Comparison of ENCODE assay signal across 8 cellular contexts in genomic region chr14:60647081-60647836, GRCh38. TPM values are rescaled to one million over a fixed set of nuclear protein-coding genes. Genes with fewer than 3 reads are reported as not detected.
A peak's percentile ranks its signal among the peaks of the same experiment; 100 is the strongest.
DNase-seq lines count a peak whose midpoint lies in the region; ATAC-seq lines count a peak whose summit lies in the region.

No MANE protein-coding gene starts in this region.

- peaks cover 0 to 4% of the 10 kb centered on the region in 2 donors for H3K36me3 Mint-ChIP-seq in CD4-positive, alpha-beta memory T cell
- peaks cover 15% of the 10 kb centered on the region for H3K36me3 Mint-ChIP-seq in activated CD4-positive, alpha-beta memory T cell treated with anti-CD3 and anti-CD28 coated beads, Interleukin-2, amount 10 ng/mL, durations not matched to agents 7 days and 5 days (ENCODE audit: low read depth)

- DNase-seq in CD4-positive, alpha-beta memory T cell: no peak
- DNase-seq in HS-5 (ENCODE audit: low read depth): peak; percentile 58
- DNase-seq in activated CD4-positive, alpha-beta memory T cell treated with anti-CD3 and anti-CD28 coated beads, Interleukin-2, amount 10 ng/mL, durations not matched to agents 7 days and 5 days: no peak
- DNase-seq in iris pigment epithelial cell (ENCODE audit: low read depth): peak; percentile 78
- no peak for DNase-seq in OCI-M2 (lab: John Stamatoyannopoulos, UW; ENCODE audit: unreplicated experiment)
- DNase-seq in superior temporal gyrus (ENCODE audit: extremely low spot score): no peak

- H3K27ac ChIP-seq in CD4-positive, alpha-beta memory T cell (ENCODE audit: low read depth, low read length): no peak overlapping the region
- peak overlapping the region; percentile 36 for H3K27ac ChIP-seq in thymus (ENCODE audit: low read depth)

- H3K36me3 ChIP-seq in CD4-positive, alpha-beta memory T cell (ENCODE audit: insufficient read depth, low read length): no peaks in the 10 kb centered on the region
- H3K36me3 ChIP-seq in thymus (ENCODE audit: control insufficient read depth, insufficient read depth): no peaks in the 10 kb centered on the region

- intact Hi-C loops in CD4-positive, alpha-beta memory T cell (cut with micrococcal nuclease): no loop called here

- peak overlapping the region in 7 of 8 donors; percentile 40 to 76 (median 66) for H3K4me3 Mint-ChIP-seq in CD4-positive, alpha-beta memory T cell
- peak overlapping the region; percentile 67 for H3K4me3 Mint-ChIP-seq in activated CD4-positive, alpha-beta memory T cell treated with anti-CD3 and anti-CD28 coated beads, Interleukin-2, amount 10 ng/mL, durations not matched to agents 7 days and 5 days

- no peaks in the 10 kb centered on the region for H3K9me3 ChIP-seq in CD4-positive, alpha-beta memory T cell (ENCODE audit: control insufficient read depth in 1 of 2, low read length in 2 of 2)
- no peaks in the 10 kb centered on the region for H3K9me3 ChIP-seq in thymus (ENCODE audit: control insufficient read depth)

- H3K27ac Mint-ChIP-seq in CD4-positive, alpha-beta memory T cell: peak overlapping the region in 2 of 7 donors; percentile 30 to 31
- no peak overlapping the region for H3K27ac Mint-ChIP-seq in activated CD4-positive, alpha-beta memory T cell treated with anti-CD3 and anti-CD28 coated beads, Interleukin-2, amount 10 ng/mL, durations not matched to agents 7 days and 5 days

- peaks cover 0 to 5% (median 0%) of the 10 kb centered on the region in 8 donors for H3K9me3 Mint-ChIP-seq in CD4-positive, alpha-beta memory T cell
- no peaks in the 10 kb centered on the region for H3K9me3 Mint-ChIP-seq in activated CD4-positive, alpha-beta memory T cell treated with anti-CD3 and anti-CD28 coated beads, Interleukin-2, amount 10 ng/mL, durations not matched to agents 7 days and 5 days

- peaks cover 42% of the 10 kb centered on the region for H3K4me1 ChIP-seq in CD4-positive, alpha-beta memory T cell (ENCODE audit: insufficient read depth, low read length)
- H3K4me1 ChIP-seq in thymus (ENCODE audit: control insufficient read depth, insufficient read depth, low read length): no peaks in the 10 kb centered on the region

- H3K4me3 ChIP-seq in CD4-positive, alpha-beta memory T cell (ENCODE audit: low read length in 2 of 2): no peak overlapping the region
- peak overlapping the region; percentile 39 for H3K4me3 ChIP-seq in thymus (ENCODE audit: low read length)

- POLR2A ChIA-PET in CD4-positive, alpha-beta memory T cell (lab: Charles Lee; ENCODE audit: partially characterized antibody): no interaction called here
- POLR2A ChIA-PET in activated CD4-positive, alpha-beta memory T cell treated with anti-CD3 and anti-CD28 coated beads, Interleukin-2, amount 10 ng/mL, durations not matched to agents 7 days and 5 days (lab: Charles Lee): interaction anchor here (1.2 kb wide), 1 partner anchor 9 kb away, joined by 5 read pairs; no protein-coding TSS in a partner anchor

- peaks cover 69 to 71% of the 10 kb centered on the region in 2 donors for H3K27me3 Mint-ChIP-seq in CD4-positive, alpha-beta memory T cell
- H3K27me3 Mint-ChIP-seq in activated CD4-positive, alpha-beta memory T cell treated with anti-CD3 and anti-CD28 coated beads, Interleukin-2, amount 10 ng/mL, durations not matched to agents 7 days and 5 days: peaks cover 90% of the 10 kb centered on the region

- H3K4me1 Mint-ChIP-seq in CD4-positive, alpha-beta memory T cell: peaks cover 18 to 61% (median 42%) of the 10 kb centered on the region in 4 donors
- peaks cover 70% of the 10 kb centered on the region for H3K4me1 Mint-ChIP-seq in activated CD4-positive, alpha-beta memory T cell treated with anti-CD3 and anti-CD28 coated beads, Interleukin-2, amount 10 ng/mL, durations not matched to agents 7 days and 5 days

- no peak for ATAC-seq in HG02623 (IDR thresholded peaks at IDR 0.05; ENCODE audit: unreplicated experiment)

- peaks cover 73% of the 10 kb centered on the region for H3K27me3 ChIP-seq in CD4-positive, alpha-beta memory T cell (ENCODE audit: insufficient read depth, low read length)
- H3K27me3 ChIP-seq in thymus (ENCODE audit: control insufficient read depth, insufficient read depth): peaks cover 86% of the 10 kb centered on the region

- 5% methylated on average over 43 of the region's 43 CpGs for WGBS in thymus

- CTCF ChIA-PET in CD4-positive, alpha-beta memory T cell (lab: Charles Lee; ENCODE audit: partially characterized antibody): interaction anchor here (0.7 to 1.3 kb wide), 2 partner anchors 14 to 28 kb away, joined by 3 read pairs; no protein-coding TSS in a partner anchor
- CTCF ChIA-PET in activated CD4-positive, alpha-beta memory T cell treated with anti-CD3 and anti-CD28 coated beads, Interleukin-2, amount 10 ng/mL, durations not matched to agents 7 days and 5 days (lab: Charles Lee): interaction anchor here (0.7 kb wide), 1 partner anchor 602 kb away, joined by 4 read pairs; no protein-coding TSS in a partner anchor

RNA-seq across cellular contexts. Expression of gene SIX1, which starts 2.0 kb away (rescaled TPM):
- not detected for total RNA-seq in CD4-positive, alpha-beta memory T cell
- polyA plus RNA-seq in CD4-positive, alpha-beta memory T cell: not detected
- 1 to 10 TPM; 1.3 to 1.4 TPM for total RNA-seq in activated CD4-positive, alpha-beta memory T cell treated with anti-CD3 and anti-CD28 coated beads, Interleukin-2, amount 10 ng/mL, durations not matched to agents 7 days and 5 days
- polyA plus RNA-seq in thymus: 21.4 TPM

Comparison
In these comparisons a context has a peak if more than half of its experiments do, and no peak if none do; other contexts are left out.
1. DNase-seq: peak in HS-5 (single experiment) and iris pigment epithelial cell (single experiment); none in CD4-positive, alpha-beta memory T cell (0 of 5), activated CD4-positive, alpha-beta memory T cell treated with anti-CD3 and anti-CD28 coated beads, Interleukin-2, amount 10 ng/mL, durations not matched to agents 7 days and 5 days (single experiment), OCI-M2 (single experiment) and superior temporal gyrus (single experiment).